ENCODE assay signal across 25 cellular contexts in genomic region chr2:195538937-195539336, GRCh38.
DNase-seq lines count a peak whose midpoint lies in the region; ATAC-seq and TF ChIP-seq lines count a peak whose summit lies in the region.
"Had no signal": no experiment of that assay in that cellular context is flagged by ENCODE, and none has a peak within 500 bp of the region (broad histone marks: within the 10 kb centered on the region; RNA-seq: fewer than 3 reads in every experiment).

No MANE protein-coding gene starts in this region.

- H4K20me1 ChIP-seq in OCI-LY3 (ENCODE audit: insufficient read depth, low read length), result no peaks in the 10 kb centered on the region

- H3K9me3 Mint-ChIP-seq in activated naive CD4-positive, alpha-beta T cell treated with anti-CD3 and anti-CD28 coated beads, Interleukin-2, amount 50 U/mL, for 24 hours, result peaks cover 21% of the 10 kb centered on the region
- peaks cover 12% of the 10 kb centered on the region for H3K9me3 Mint-ChIP-seq in activated naive CD8-positive, alpha-beta T cell (ENCODE audit: low read depth)
- H3K9me3 Mint-ChIP-seq in stimulated activated naive CD8-positive, alpha-beta T cell treated with anti-CD3 and anti-CD28 coated beads, Interleukin-15, amount 100 ng/mL, for 72 hours, result peaks cover 0 to 20% of the 10 kb centered on the region in 2 donors

- no peak overlapping the region for H3K4me3 Mint-ChIP-seq in activated naive CD4-positive, alpha-beta T cell treated with anti-CD3 and anti-CD28 coated beads, Interleukin-2, amount 50 U/mL, for 24 hours
- peak overlapping the region; percentile 20 for H3K4me3 Mint-ChIP-seq in activated naive CD8-positive, alpha-beta T cell
- H3K4me3 Mint-ChIP-seq in stimulated activated naive CD8-positive, alpha-beta T cell treated with anti-CD3 and anti-CD28 coated beads, Interleukin-15, amount 100 ng/mL, for 72 hours, result peak overlapping the region in 1 of 2 donors; percentile 5
- H3K4me3 Mint-ChIP-seq: CD14-positive monocyte, mesothelial cell of epicardium, neural progenitor cell had no signal

- intact Hi-C loops in Right ventricle myocardium superior (cut with DNase I) (no loop called here), dorsolateral prefrontal cortex (cut with DNase I) (no loop called here)

- H3K9me3 ChIP-seq in OCI-LY3 (ENCODE audit: insufficient read depth, low read length), result peaks cover 4% of the 10 kb centered on the region; the same call in 1 of the 2 replicates
- H3K9me3 ChIP-seq: left lung, uterus had no signal

- no peaks in the 10 kb centered on the region for H3K27me3 Mint-ChIP-seq in activated naive CD4-positive, alpha-beta T cell treated with anti-CD3 and anti-CD28 coated beads, Interleukin-2, amount 50 U/mL, for 24 hours
- H3K27me3 Mint-ChIP-seq in activated naive CD8-positive, alpha-beta T cell, result no peaks in the 10 kb centered on the region
- no peaks in the 10 kb centered on the region for H3K27me3 Mint-ChIP-seq in stimulated activated naive CD8-positive, alpha-beta T cell treated with anti-CD3 and anti-CD28 coated beads, Interleukin-15, amount 100 ng/mL, for 72 hours

- no peaks in the 10 kb centered on the region for H3K36me3 ChIP-seq in OCI-LY3 (replicated peaks; ENCODE audit: low read depth, low read length)
- H3K36me3 ChIP-seq: left lung, neural progenitor cell, uterus had no signal

- H3K9ac ChIP-seq in OCI-LY3 (ENCODE audit: low read length), result no peak overlapping the region
- H3K9ac ChIP-seq: neural progenitor cell had no signal

- no peak for ATAC-seq in stimulated activated naive CD8-positive, alpha-beta T cell treated with anti-CD3 and anti-CD28 coated beads, Interleukin-15, amount 100 ng/mL, for 72 hours
- no peak for ATAC-seq in Right ventricle myocardium superior (ENCODE audit: poor library complexity)
- ATAC-seq: left lung had no signal

- DNase-seq in activated naive CD4-positive, alpha-beta T cell treated with Interleukin-2 at 50 U/mL for 16 hours, result no peak
- no peak for DNase-seq in stimulated activated naive CD8-positive, alpha-beta T cell treated with anti-CD3 and anti-CD28 coated beads, Interleukin-15, amount 100 ng/mL, for 72 hours
- DNase-seq in Right ventricle myocardium superior (no peak), mucosa of gallbladder (ENCODE audit: low spot score) (no peak), dorsolateral prefrontal cortex (no peak)
- DNase-seq: activated effector memory CD4-positive, alpha-beta T cell treated with Interleukin-2 at 50 U/mL for 16 hours; cerebellar nuclear complex; effector CD4-positive, alpha-beta T cell; erythroblast; foreskin melanocyte; HCEC 1CT; KG1; left lung; NCI-H510A treated with DMSO at 0.1 percent for 48 hours; NK-92 treated with Interleukin-12 subunit alpha and Interleukin-12 subunit beta, amount 100 ng/mL, for 24 hours; stimulated activated CD8-positive, alpha-beta memory T cell treated with anti-CD3 and anti-CD28 coated beads, Interleukin-4, amount 100 ng/mL, for 48 hours; uterus had no signal

- peak overlapping the region; percentile 13; the same call in 1 of the 2 replicates for H3K4me2 ChIP-seq in OCI-LY3 (ENCODE audit: low read length)
- H3K4me2 ChIP-seq: hepatocyte, neural progenitor cell had no signal

- H3K4me1 Mint-ChIP-seq in activated naive CD4-positive, alpha-beta T cell treated with anti-CD3 and anti-CD28 coated beads, Interleukin-2, amount 50 U/mL, for 24 hours, result peaks cover 87% of the 10 kb centered on the region
- H3K4me1 Mint-ChIP-seq in activated naive CD8-positive, alpha-beta T cell (ENCODE audit: low read depth), result peaks cover 75% of the 10 kb centered on the region
- peaks cover 84% of the 10 kb centered on the region for H3K4me1 Mint-ChIP-seq in stimulated activated naive CD8-positive, alpha-beta T cell treated with anti-CD3 and anti-CD28 coated beads, Interleukin-15, amount 100 ng/mL, for 72 hours

- peaks cover 18% of the 10 kb centered on the region for H3K36me3 Mint-ChIP-seq in activated naive CD4-positive, alpha-beta T cell treated with anti-CD3 and anti-CD28 coated beads, Interleukin-2, amount 50 U/mL, for 24 hours
- H3K36me3 Mint-ChIP-seq in activated naive CD8-positive, alpha-beta T cell, result peaks cover 11% of the 10 kb centered on the region
- H3K36me3 Mint-ChIP-seq: mesothelial cell of epicardium, neural progenitor cell had no signal

- TF ChIP-seq CTCF in OCI-LY3 (IDR thresholded peaks at IDR 0.05; ENCODE audit: low read depth, low read length), result no peak
- no peak for TF ChIP-seq CTCF in dorsolateral prefrontal cortex (IDR thresholded peaks at IDR 0.05 in 54 of 56, conservative IDR thresholded peaks at IDR 0.05 in 2 of 56; ENCODE audit: low read depth in 1 of 56, partially characterized antibody in 56 of 56)

- no peaks in the 10 kb centered on the region for H3K79me2 ChIP-seq in OCI-LY3 (ENCODE audit: low read length)
- H3K79me2 ChIP-seq: hepatocyte had no signal

- H3K27ac ChIP-seq in OCI-LY3 (ENCODE audit: low read length) (peak overlapping the region; percentile 26), dorsolateral prefrontal cortex (no peak overlapping the region)
- H3K27ac ChIP-seq: hepatocyte, left lung, neural progenitor cell, uterus, VCaP had no signal

- peaks cover 66% of the 10 kb centered on the region for H3K4me1 ChIP-seq in OCI-LY3 (ENCODE audit: low read length)
- H3K4me1 ChIP-seq: neural progenitor cell, uterus had no signal

- no peak overlapping the region for H2AFZ ChIP-seq in OCI-LY3 (ENCODE audit: low read depth, low read length)
- H2AFZ ChIP-seq: hepatocyte, neural progenitor cell had no signal

- no peaks in the 10 kb centered on the region for H3K27me3 ChIP-seq in OCI-LY3 (ENCODE audit: low read depth, low read length)
- no peaks in the 10 kb centered on the region for H3K27me3 ChIP-seq in dorsolateral prefrontal cortex
- H3K27me3 ChIP-seq: hepatocyte, left lung, neural progenitor cell, uterus had no signal

- H3K4me3 ChIP-seq in OCI-LY3 (ENCODE audit: low read length), result no peak overlapping the region
- no peak overlapping the region for H3K4me3 ChIP-seq in dorsolateral prefrontal cortex
- H3K4me3 ChIP-seq: hepatocyte, left lung, neural progenitor cell, uterus had no signal

- peak overlapping the region; percentile 93 for H3K27ac Mint-ChIP-seq in activated naive CD4-positive, alpha-beta T cell treated with anti-CD3 and anti-CD28 coated beads, Interleukin-2, amount 50 U/mL, for 24 hours
- peak overlapping the region; percentile 81 for H3K27ac Mint-ChIP-seq in activated naive CD8-positive, alpha-beta T cell
- H3K27ac Mint-ChIP-seq in stimulated activated naive CD8-positive, alpha-beta T cell treated with anti-CD3 and anti-CD28 coated beads, Interleukin-15, amount 100 ng/mL, for 72 hours, result peak overlapping the region; percentile 48 to 86
- H3K27ac Mint-ChIP-seq: mesothelial cell of epicardium, neural progenitor cell had no signal
